25 cellular contexts compared by ENCODE assay signal in the genomic region with DNA sequence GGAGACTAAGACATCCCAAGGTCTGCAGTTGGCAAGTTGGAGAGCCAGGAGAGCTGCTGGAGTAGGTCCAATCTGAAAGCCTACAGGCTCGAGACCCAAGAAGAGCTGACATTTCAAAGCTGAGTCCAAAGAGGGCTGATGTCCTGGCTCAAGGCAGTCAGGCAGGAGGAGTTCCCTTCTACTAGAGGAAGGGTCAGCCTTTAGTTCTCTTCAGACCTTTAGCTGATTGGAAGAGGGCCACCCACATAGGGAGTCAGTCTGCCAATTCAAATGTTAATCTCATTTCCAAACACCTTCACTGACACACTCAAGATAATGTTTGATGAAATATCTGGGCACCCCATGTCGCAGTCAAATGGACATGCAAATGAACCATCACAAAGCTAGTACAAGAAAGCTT.
"Had no signal": no experiment of that assay in that cellular context is flagged by ENCODE, and none has a peak within 500 bp of the region (broad histone marks: within the 10 kb centered on the region; RNA-seq: fewer than 3 reads in every experiment).

No MANE protein-coding gene starts in this region.

- H3K36me3 ChIP-seq: colonic mucosa, esophagus squamous epithelium, gastrocnemius medialis, heart right ventricle, left lung, lower lobe of right lung had no signal

- H3K27me3 ChIP-seq: colonic mucosa, esophagus squamous epithelium, gastrocnemius medialis, left lung had no signal

- ATAC-seq: effector memory CD8-positive, alpha-beta T cell; esophagus mucosa; gastrocnemius medialis; heart right ventricle; left cardiac atrium; left lung; left ventricle myocardium superior; lower lobe of right lung; mucosa of descending colon had no signal

- H3K4me3 Mint-ChIP-seq: dendritic cell treated with granulocyte-macrophage colony-stimulating factor and Interleukin-4, amounts not matched to agents 40 ng/mL and 50 ng/mL, for 4 days; effector memory CD8-positive, alpha-beta T cell; endodermal cell; mesothelial cell of epicardium; naive B cell had no signal

- H3K9me3 ChIP-seq: colonic mucosa, esophagus squamous epithelium, gastrocnemius medialis, left lung, lower lobe of right lung, mucosa of descending colon had no signal

- H3K4me3 ChIP-seq: colonic mucosa, esophagus squamous epithelium, gastrocnemius medialis, heart right ventricle, left lung, lower lobe of right lung, mucosa of descending colon had no signal

- H3K4me1 ChIP-seq: colonic mucosa, esophagus squamous epithelium, gastrocnemius medialis, heart right ventricle, left lung, lower lobe of right lung had no signal

- H3K27ac Mint-ChIP-seq: dendritic cell treated with granulocyte-macrophage colony-stimulating factor and Interleukin-4, amounts not matched to agents 40 ng/mL and 50 ng/mL, for 4 days; effector memory CD8-positive, alpha-beta T cell; endodermal cell; mesothelial cell of epicardium; naive B cell had no signal

- DNase-seq: colonic mucosa; cortex of kidney; effector CD8-positive, alpha-beta T cell; effector memory CD8-positive, alpha-beta T cell; endodermal cell; erythroblast; esophagus squamous epithelium; foreskin fibroblast; foreskin melanocyte; gastrocnemius medialis; glutamatergic neuron; head of caudate nucleus; heart right ventricle; hippocampal formation; left cardiac atrium; left lung; left ventricle myocardium superior; lower lobe of right lung; mesenchymal stem cell; mucosa of descending colon; naive B cell had no signal

- H3K27ac ChIP-seq: colonic mucosa, epithelial cell of prostate, esophagus squamous epithelium, gastrocnemius medialis, heart right ventricle, left lung, lower lobe of right lung had no signal

- H3K36me3 Mint-ChIP-seq: mesothelial cell of epicardium had no signal

- H3K9me3 Mint-ChIP-seq: dendritic cell treated with granulocyte-macrophage colony-stimulating factor and Interleukin-4, amounts not matched to agents 40 ng/mL and 50 ng/mL, for 4 days; endodermal cell; naive B cell had no signal

- H3K27me3 Mint-ChIP-seq: dendritic cell treated with granulocyte-macrophage colony-stimulating factor and Interleukin-4, amounts not matched to agents 40 ng/mL and 50 ng/mL, for 4 days had no signal

- H3K4me1 Mint-ChIP-seq: endodermal cell, naive B cell had no signal
